In genomic region chr2:89831686-89832498, GRCh38 we compare ENCODE assay signal across 22 cellular contexts.
"Had no signal": no experiment of that assay in that cellular context is flagged by ENCODE, and none has a peak within 500 bp of the region (broad histone marks: within the 10 kb centered on the region; RNA-seq: fewer than 3 reads in every experiment).

No MANE protein-coding gene starts in this region.

- H3K4me3 ChIP-seq: hepatocyte, left lung, lung, ovary, psoas muscle, right atrium auricular region, tibial artery had no signal

- ATAC-seq: stimulated activated naive CD8-positive, alpha-beta T cell treated with anti-CD3 and anti-CD28 coated beads, Interleukin-15, Interleukin-2, amounts not matched to agents 100 U/mL and 50 U/mL, for 24 hours had no signal

- DNase-seq: activated CD4-positive, alpha-beta memory T cell treated with anti-CD3 and anti-CD28 coated beads, Interleukin-2, amount 10 ng/mL, durations not matched to agents 7 days and 5 days; activated CD4-positive, alpha-beta T cell treated with anti-CD3 and anti-CD28 coated beads, Interleukin-2, amount 10 ng/mL, durations not matched to agents 24 days and 14 days; activated gamma-delta T cell; activated T-cell treated with anti-CD3 and anti-CD28 coated beads for 4 hours; anterior cingulate cortex; caudate nucleus; effector CD8-positive, alpha-beta T cell; glutamatergic neuron; kidney glomerular epithelial cell; left lung; natural killer cell; ovary; psoas muscle; stimulated activated CD4-positive, alpha-beta T cell treated with anti-CD3 and anti-CD28 coated beads, Interleukin-12 subunit alpha, Interleukin-12 subunit beta, amount 100 ng/mL, for 4 hours; stimulated activated CD4-positive, alpha-beta T cell treated with anti-CD3 and anti-CD28 coated beads, Interleukin-4, amount 100 ng/mL, for 4 hours; stimulated activated naive CD8-positive, alpha-beta T cell treated with anti-CD3 and anti-CD28 coated beads, Interleukin-15, Interleukin-2, amounts not matched to agents 100 U/mL and 50 U/mL, for 24 hours; tibial artery had no signal

- H3K4me2 ChIP-seq: hepatocyte had no signal

- H3K4me1 ChIP-seq: left lung, psoas muscle, right atrium auricular region, tibial artery had no signal

- FAIRE-seq: frontal cortex had no signal

- H3K79me2 ChIP-seq: hepatocyte had no signal

- H3K27ac ChIP-seq: hepatocyte, left lung, ovary, psoas muscle, right atrium auricular region, tibial artery, VCaP had no signal

- H3K36me3 ChIP-seq: left lung, ovary, right atrium auricular region, tibial artery had no signal

- H2AFZ ChIP-seq: hepatocyte had no signal

- H3K27me3 ChIP-seq: hepatocyte, left lung, ovary, right atrium auricular region, tibial artery had no signal
